In the genomic region with DNA sequence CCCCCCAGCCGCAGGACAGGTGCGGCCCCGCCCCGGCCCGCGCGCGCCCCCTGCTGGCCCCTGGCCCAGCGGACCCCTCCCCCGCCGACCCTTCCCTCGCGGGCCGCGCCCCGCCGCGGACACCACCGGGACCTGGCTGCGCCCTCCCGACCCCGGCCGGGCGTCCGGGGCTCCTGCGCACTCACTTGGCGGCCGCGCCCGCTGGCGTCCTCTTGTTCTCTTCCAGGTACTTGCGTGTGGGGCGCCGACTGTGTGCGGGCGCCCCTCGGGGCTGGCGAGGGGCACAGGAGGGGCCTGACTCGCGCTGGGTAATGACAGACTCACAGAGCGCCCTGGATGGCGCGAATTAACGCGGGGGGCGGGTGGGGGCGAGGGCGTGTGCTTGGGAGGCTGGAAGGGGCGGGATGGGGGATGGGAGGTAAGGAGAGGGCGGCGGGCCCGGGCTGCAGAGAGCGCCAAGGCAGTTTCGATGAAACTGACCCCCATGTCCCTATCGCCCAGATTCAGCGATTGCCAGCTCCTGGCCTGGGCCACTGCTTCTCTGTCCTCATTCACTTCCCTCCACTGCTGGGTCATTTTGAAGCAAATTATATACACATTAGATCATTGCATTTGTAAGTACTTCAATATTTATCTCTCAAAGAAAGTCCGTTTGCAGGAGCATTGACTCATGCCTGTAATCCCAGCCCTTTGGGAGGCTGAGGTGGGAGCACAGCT, we compare ENCODE assay signal across 9 cellular contexts. TPM values are rescaled to one million over a fixed set of nuclear protein-coding genes. Genes with fewer than 3 reads are reported as not detected.
DNase-seq lines count a peak whose midpoint lies in the region; ATAC-seq, FAIRE-seq and TF ChIP-seq lines count a peak whose summit lies in the region.
"Had no signal": no experiment of that assay in that cellular context is flagged by ENCODE, and none has a peak within 500 bp of the region (broad histone marks: within the 10 kb centered on the region; RNA-seq: fewer than 3 reads in every experiment).

No MANE protein-coding gene starts in this region.

- BruUV-seq in K562 (replicated peaks; lab: Mats Ljungman, UMichigan), result no TSS peak

- H4K20me1 ChIP-seq in SK-N-SH (ENCODE audit: insufficient read depth) (no peaks in the 10 kb centered on the region), K562 (replicated peaks; ENCODE audit: control insufficient read depth, insufficient read depth, low read length) (no peaks in the 10 kb centered on the region)

- FAIRE-seq in K562 (lab: Jason Lieb, UNC), result peak; percentile 46

- TF ChIP-seq CTCF in SK-N-SH (IDR thresholded peaks at IDR 0.05) (peak; percentile 52), K562 (IDR thresholded peaks at IDR 0.05 in 2 of 3, conservative IDR thresholded peaks at IDR 0.05 in 1 of 3; ENCODE audit: insufficient read depth in 2 of 3, low read depth in 1 of 3, low read length in 3 of 3) (peak; percentile 19 to 66 (median 49); a peak in 4 of 6 replicates)

- H3K9me1 ChIP-seq in K562 (ENCODE audit: control insufficient read depth, insufficient read depth, low read length), result no peaks in the 10 kb centered on the region

- peaks cover 23% of the 10 kb centered on the region for H3F3A ChIP-seq in SK-N-SH (replicated peaks; ENCODE audit: insufficient read depth)

- TF ChIP-seq EP300 in SK-N-SH (IDR thresholded peaks at IDR 0.05; ENCODE audit: borderline replicate concordance in 1 of 2, low read depth in 1 of 2, low read length in 1 of 2) (0 out of 4 replicates have a peak, but pooled peaks of 1 of the 2 experiments have one; percentile 7), K562 (IDR thresholded peaks at IDR 0.05; ENCODE audit: low read length) (no peak)

- peaks cover 9 to 14% (median 11%) of the 10 kb centered on the region in 3 donors for H3K27me3 Mint-ChIP-seq in immature natural killer cell (ENCODE audit: low read depth in 3 of 3)

- H3K9ac ChIP-seq in SK-N-SH, result peak overlapping the region; percentile 80
- H3K9ac ChIP-seq in K562 (ENCODE audit: insufficient read depth in 1 of 2, low read depth in 2 of 2, low read length in 2 of 2), result peak overlapping the region; percentile 72 to 93

- CTCF ChIA-PET in SK-N-SH (lab: Yijun Ruan, JAX), result interaction anchor here (0.6 to 2.9 kb wide), 23 partner anchors 9 to 311 kb away, joined by 3 to 18 read pairs (median 4); partner anchors contain the start of genes MC1R, TCF25 and TUBB3
- CTCF ChIA-PET in K562 (lab: Yijun Ruan, JAX; ENCODE audit: low intra/inter-chr PET ratio), result no interaction called here

- H3K9me3 ChIP-seq in SK-N-SH (no peaks in the 10 kb centered on the region), K562 (replicated peaks; ENCODE audit: control insufficient read depth, insufficient read depth, low read depth, low read length) (no peaks in the 10 kb centered on the region)

- H2AFZ ChIP-seq in SK-N-SH (ENCODE audit: low read depth), result peak overlapping the region; percentile 96
- peak overlapping the region; percentile 89 for H2AFZ ChIP-seq in K562 (ENCODE audit: low read depth, low read length)

- ATAC-seq in K562 (peak; percentile 72), GM21515 (IDR thresholded peaks at IDR 0.05; ENCODE audit: unreplicated experiment) (no peak)

- peak overlapping the region; percentile 62 to 88 for H3K27ac ChIP-seq in SK-N-SH (ENCODE audit: low read depth in 2 of 2, low read length in 1 of 2)
- peak overlapping the region; percentile 65 for H3K27ac ChIP-seq in K562 (ENCODE audit: extremely low read depth, low read depth, low read length)

- no peaks in the 10 kb centered on the region for H3K9me2 ChIP-seq in SK-N-SH

- intact Hi-C loops in K562 (cut with micrococcal nuclease), result no loop called here

- TF ChIP-seq RAD21 in SK-N-SH (IDR thresholded peaks at IDR 0.05; ENCODE audit: low read length) (no peak), K562 (CRISPR knock-in tag; conservative IDR thresholded peaks at IDR 0.05 in 1 of 2, IDR thresholded peaks at IDR 0.05 in 1 of 2) (0 out of 4 replicates have a peak, but pooled peaks of 1 of the 2 experiments have one; percentile 8)

- peaks cover 22% of the 10 kb centered on the region for H3K79me2 ChIP-seq in SK-N-SH (ENCODE audit: insufficient read depth)
- peaks cover 16% of the 10 kb centered on the region for H3K79me2 ChIP-seq in K562 (ENCODE audit: control insufficient read depth, insufficient read depth, low read length)

- H3K36me3 Mint-ChIP-seq in immature natural killer cell, result no peaks in the 10 kb centered on the region

- DNase-seq in COLO668 (lab: John Stamatoyannopoulos, UW; ENCODE audit: unreplicated experiment), result peak; percentile 82
- DNase-seq in HK-2 (ENCODE audit: unreplicated experiment), result peak; percentile 47
- DNase-seq in SK-N-SH, result peak; percentile 94
- DNase-seq in K562 (ENCODE audit: extremely low read depth in 1 of 4, low spot score in 3 of 4), result peak; percentile 71 to 96 (median 92)
- DNase-seq in immature natural killer cell, result no peak
- peak; percentile 59 to 60 for DNase-seq in stimulated activated CD4-positive, alpha-beta T cell treated with anti-CD3 and anti-CD28 coated beads, Interleukin-2, amount 100 ng/mL, for 24 hours
- DNase-seq in GDM1 (lab: John Stamatoyannopoulos, UW), result no peak

- peak overlapping the region in 1 of 6 donors; percentile 14 for H3K27ac Mint-ChIP-seq in immature natural killer cell

- H3K4me3 Mint-ChIP-seq in immature natural killer cell, result peak overlapping the region; percentile 73 to 86 (median 81)

- H3K9me3 Mint-ChIP-seq in immature natural killer cell, result peaks cover 0 to 2% (median 0%) of the 10 kb centered on the region in 6 donors

- peaks cover 19 to 31% of the 10 kb centered on the region in 2 donors for H3K4me1 Mint-ChIP-seq in immature natural killer cell

- H3K4me3 ChIP-seq in SK-N-SH (ENCODE audit: low read depth in 2 of 2, low read length in 1 of 2) (peak overlapping the region; percentile 72 to 77), K562 (peak overlapping the region; percentile 67)

- H3K36me3 ChIP-seq in SK-N-SH (replicated peaks in 1 of 2; ENCODE audit: control insufficient read depth in 1 of 2, insufficient read depth in 2 of 2, low read length in 1 of 2) (no peaks in the 10 kb centered on the region), K562 (ENCODE audit: control insufficient read depth, insufficient read depth, low read length) (0 out of 3 replicates have a peak, but pooled peaks cover 4% of the 10 kb centered on the region)

- in situ Hi-C loops in K562 (cut with MboI), result no loop called here

- TF ChIP-seq POLR2A in K562 (conservative IDR thresholded peaks at IDR 0.05), result 0 out of 2 replicates have a peak, but pooled peaks have one; percentile 18

- peak overlapping the region; percentile 93 for H3K4me2 ChIP-seq in SK-N-SH
- peak overlapping the region; percentile 88 for H3K4me2 ChIP-seq in K562 (ENCODE audit: insufficient read depth, low read length)

- WGBS in SK-N-SH (ENCODE audit: low lambda C conversion rate), result 5% methylated on average over 15 of the region's 57 CpGs
- under 1% methylated on average over 36 of the region's 57 CpGs for WGBS in K562 (ENCODE audit: insufficient coverage, low coverage, missing lambda C conversion rate)

- H3K4me1 ChIP-seq in SK-N-SH (ENCODE audit: control insufficient read depth in 1 of 2, insufficient read depth in 2 of 2, low read depth in 1 of 2, low read length in 1 of 2) (peaks cover 20 to 39% of the 10 kb centered on the region in 2 experiments), K562 (replicated peaks in 1 of 2; ENCODE audit: control insufficient read depth in 2 of 2, insufficient read depth in 2 of 2, low read length in 2 of 2) (peaks cover 16 to 46% of the 10 kb centered on the region in 2 experiments; a peak in 4 of 5 replicates)

- POLR2A ChIA-PET in SK-N-SH (lab: Yijun Ruan, JAX) (interaction anchor here (0.7 to 2.4 kb wide), 4 partner anchors 22 to 97 kb away, joined by 3 to 11 read pairs (median 7); partner anchors contain the start of gene TUBB3), K562 (lab: Yijun Ruan, JAX) (interaction anchor here (0.9 to 1.9 kb wide), 3 partner anchors 15 to 20 kb away, joined by 3 to 12 read pairs (median 3); no protein-coding TSS in a partner anchor)

- H3K27me3 ChIP-seq in SK-N-SH (ENCODE audit: insufficient read depth) (no peaks in the 10 kb centered on the region), K562 (ENCODE audit: control insufficient read depth in 2 of 2, insufficient read depth in 2 of 2, low read length in 2 of 2) (no peaks in the 10 kb centered on the region; a peak in 1 of 5 replicates)

RNA-seq across cellular contexts. Expression of gene DBNDD1, which starts 0.4 kb away (rescaled TPM):
- polyA plus RNA-seq in SK-N-SH (2012; rRNA removed) (23.5 and 27.9 TPM in 2 replicates), K562 (2011; rRNA removed) (6.9 and 8.5 TPM in 2 replicates), K562 (2014; fragmentation: Illumina TruSeq; extraction: Trizol) (10.9 and 12.9 TPM in 2 replicates), K562 (2014; fragmentation: Nextera tagmentation; extraction: Ambion mirVana) (under 1 TPM; 0.55 to 0.90 TPM), K562 (2014; rRNA removed) (9.5 and 10.8 TPM in 2 replicates), immature natural killer cell (not detected)
- 13.3 and 20.7 TPM in 2 replicates for polyA plus RNA-seq in SK-N-SH (2012; cell fraction: cytosol; rRNA removed)
- polyA plus RNA-seq in SK-N-SH (2012; cell fraction: nucleus; rRNA removed), result 15.3 and 19.4 TPM in 2 replicates
- 2.7 and 9.4 TPM in 2 replicates for total RNA-seq in K562 (2011; cell fraction: chromatin; rRNA removed; ENCODE audit: low replicate concordance)
- 4.5 and 5.7 TPM in 2 replicates for total RNA-seq in K562 (2011; cell fraction: nucleolus; rRNA removed)
- 4.5 and 5.2 TPM in 2 replicates for total RNA-seq in K562 (2011; cell fraction: nucleoplasm; rRNA removed)
- total RNA-seq in K562 (2014; rRNA removed) (5.8 and 8.3 TPM in 2 replicates), K562 (2014; rRNA removed; fragmentation: Illumina TruSeq; extraction: Trizol) (2.8 and 3.2 TPM in 2 replicates), K562 (2015; rRNA removed; fragmentation: Illumina TruSeq; extraction: Trizol) (4.2 and 4.3 TPM in 2 replicates), K562 (2021) (12.9 and 13.0 TPM in 2 replicates)
- 14.1 and 24.5 TPM in 2 replicates for polyA plus RNA-seq in K562 (2011; cell fraction: cytosol; rRNA removed)
- polyA plus RNA-seq in K562 (2011; cell fraction: nucleus; rRNA removed), result 6.8 and 9.1 TPM in 2 replicates
- 8.0 and 13.9 TPM in 2 replicates for polyA plus RNA-seq in K562 (2012)
- 2.0 and 3.9 TPM in 2 replicates for polyA minus RNA-seq in K562 (2011; rRNA and poly(A)+ RNA removed)
- 7.9 and 11.8 TPM in 2 replicates for polyA minus RNA-seq in K562 (2011; cell fraction: cytosol; rRNA and poly(A)+ RNA removed)
- 1.6 and 3.0 TPM in 2 replicates for polyA minus RNA-seq in K562 (2011; cell fraction: nucleus; rRNA and poly(A)+ RNA removed)

RNA-seq across cellular contexts. Expression of gene PRDM7, which starts 57.4 kb away (rescaled TPM):
- polyA plus RNA-seq in SK-N-SH (2012; rRNA removed), result not detected in 2 replicates
- polyA plus RNA-seq in SK-N-SH (2012; cell fraction: cytosol; rRNA removed), result not detected in 2 replicates
- polyA plus RNA-seq in SK-N-SH (2012; cell fraction: nucleus; rRNA removed), result not detected in 2 replicates
- not detected in 2 replicates for total RNA-seq in K562 (2011; cell fraction: chromatin; rRNA removed; ENCODE audit: low replicate concordance)
- total RNA-seq in K562 (2011; cell fraction: nucleolus; rRNA removed), result not detected in 2 replicates
- total RNA-seq in K562 (2011; cell fraction: nucleoplasm; rRNA removed), result not detected in 2 replicates
- not detected in 2 replicates for total RNA-seq in K562 (2014; rRNA removed)
- total RNA-seq in K562 (2014; rRNA removed; fragmentation: Illumina TruSeq; extraction: Trizol), result not detected in 2 replicates
- not detected in 2 replicates for total RNA-seq in K562 (2015; rRNA removed; fragmentation: Illumina TruSeq; extraction: Trizol)
- not detected in 2 replicates for total RNA-seq in K562 (2021)
- polyA plus RNA-seq in K562 (2011; rRNA removed), result not detected in 2 replicates
- not detected in 2 replicates for polyA plus RNA-seq in K562 (2011; cell fraction: cytosol; rRNA removed)
- polyA plus RNA-seq in K562 (2011; cell fraction: nucleus; rRNA removed), result 0.08 TPM in 1 of 2 replicates, not detected in the other
- 0.06 and 0.07 TPM in 2 replicates for polyA plus RNA-seq in K562 (2012)
- not detected in 2 replicates for polyA plus RNA-seq in K562 (2014; fragmentation: Illumina TruSeq; extraction: Trizol)
- polyA plus RNA-seq in K562 (2014; fragmentation: Nextera tagmentation; extraction: Ambion mirVana), result not detected
- not detected in 2 replicates for polyA plus RNA-seq in K562 (2014; rRNA removed)
- polyA minus RNA-seq in K562 (2011; rRNA and poly(A)+ RNA removed), result not detected in 2 replicates
- polyA minus RNA-seq in K562 (2011; cell fraction: cytosol; rRNA and poly(A)+ RNA removed), result not detected in 2 replicates
- not detected in 2 replicates for polyA minus RNA-seq in K562 (2011; cell fraction: nucleus; rRNA and poly(A)+ RNA removed)
- not detected for polyA plus RNA-seq in immature natural killer cell
- total RNA-seq: T-helper 2 cell treated with Interferon-gamma antibody and Interleukin-4, amounts not matched to agents 100 ng/mL and 5 ng/mL, for 36 hours had no signal

Comparison
In these comparisons a context has a peak if more than half of its experiments do, and no peak if none do; other contexts are left out.
1. DNase-seq: peak in COLO668 (single experiment), HK-2 (single experiment), SK-N-SH (single experiment), K562 (4 of 4) and stimulated activated CD4-positive, alpha-beta T cell treated with anti-CD3 and anti-CD28 coated beads, Interleukin-2, amount 100 ng/mL, for 24 hours (2 of 2); none in immature natural killer cell (0 of 3) and GDM1 (single experiment).